Comparison of ENCODE assay signal across 9 cellular contexts in genomic region chr11:46332093-46332567, GRCh38. TPM values are rescaled to one million over a fixed set of nuclear protein-coding genes. Genes with fewer than 3 reads are reported as not detected.
DNase-seq lines count a peak whose midpoint lies in the region; ATAC-seq and TF ChIP-seq lines count a peak whose summit lies in the region.
"Had no signal": no experiment of that assay in that cellular context is flagged by ENCODE, and none has a peak within 500 bp of the region (broad histone marks: within the 10 kb centered on the region; RNA-seq: fewer than 3 reads in every experiment).

No MANE protein-coding gene starts in this region.

- no peaks in the 10 kb centered on the region for H3K9me3 ChIP-seq in lower lobe of right lung
- no peaks in the 10 kb centered on the region for H3K9me3 ChIP-seq in stomach

- H3K4me1 ChIP-seq in lower lobe of right lung (peaks cover 38% of the 10 kb centered on the region), stomach (peaks cover 12 to 34% (median 16%) of the 10 kb centered on the region in 4 donors)

- no peak for TF ChIP-seq POLR2A in stomach (IDR thresholded peaks at IDR 0.05)

- peaks cover 66% of the 10 kb centered on the region for H3K4me1 Mint-ChIP-seq in activated T-cell treated with anti-CD3 and anti-CD28 coated beads, Interleukin-2, amount 50 U/mL, for 24 hours (ENCODE audit: low read depth)
- peaks cover 67% of the 10 kb centered on the region for H3K4me1 Mint-ChIP-seq in activated naive CD8-positive, alpha-beta T cell (ENCODE audit: low read depth)

- TF ChIP-seq CTCF in lower lobe of right lung (IDR thresholded peaks at IDR 0.05) (no peak), stomach (IDR thresholded peaks at IDR 0.05) (no peak)

- no peaks in the 10 kb centered on the region for H3K36me3 Mint-ChIP-seq in activated T-cell treated with anti-CD3 and anti-CD28 coated beads, Interleukin-2, amount 50 U/mL, for 24 hours (ENCODE audit: low read depth)
- H3K36me3 Mint-ChIP-seq in activated naive CD8-positive, alpha-beta T cell, result no peaks in the 10 kb centered on the region

- intact Hi-C loops in lower lobe of right lung (cut with DNase I), result no loop called here
- intact Hi-C loops in stomach (cut with DNase I; ENCODE audit: low total_unique reads), result no loop called here

- H3K9me3 Mint-ChIP-seq in activated T-cell treated with anti-CD3 and anti-CD28 coated beads, Interleukin-2, amount 50 U/mL, for 24 hours, result no peaks in the 10 kb centered on the region
- H3K9me3 Mint-ChIP-seq in activated naive CD8-positive, alpha-beta T cell (ENCODE audit: low read depth), result no peaks in the 10 kb centered on the region

- H3K27ac ChIP-seq in lower lobe of right lung (no peak overlapping the region), stomach (no peak overlapping the region)

- ATAC-seq in lower lobe of right lung (no peak), GM21723 (IDR thresholded peaks at IDR 0.05; ENCODE audit: unreplicated experiment) (no peak), HG02763 (IDR thresholded peaks at IDR 0.05; ENCODE audit: unreplicated experiment) (no peak)

- no peak for DNase-seq in activated T-cell treated with anti-CD3 and anti-CD28 coated beads, Interleukin-2, amount 50 U/mL, for 24 hours
- DNase-seq in activated T-cell treated with anti-CD3 and anti-CD28 coated beads, Interleukin-2, amount 50 U/mL, for 48 hours, result no peak
- DNase-seq in lower lobe of right lung (no peak), stomach (no peak), 8988T (no peak)
- DNase-seq: ACHN had no signal

- peak overlapping the region; percentile 28 for H3K4me3 Mint-ChIP-seq in activated T-cell treated with anti-CD3 and anti-CD28 coated beads, Interleukin-2, amount 50 U/mL, for 24 hours
- H3K4me3 Mint-ChIP-seq in activated naive CD8-positive, alpha-beta T cell, result peak overlapping the region; percentile 80

- H3K27me3 ChIP-seq in lower lobe of right lung (ENCODE audit: low read depth) (peaks cover 41% of the 10 kb centered on the region), stomach (peaks cover 0 to 68% (median 34%) of the 10 kb centered on the region in 3 donors)

- WGBS in stomach, 5 donors, result 26 to 34% (median 28%) methylated on average over 4 to 8 of the region's 8 CpGs

- no peaks in the 10 kb centered on the region for H3K36me3 ChIP-seq in lower lobe of right lung
- no peaks in the 10 kb centered on the region for H3K36me3 ChIP-seq in stomach

- H3K4me3 ChIP-seq in lower lobe of right lung, result peak overlapping the region; percentile 50
- H3K4me3 ChIP-seq in stomach, result peak overlapping the region; percentile 47 to 57 (median 52)

- TF ChIP-seq EP300 in stomach (IDR thresholded peaks at IDR 0.05), result no peak

- H3K27ac Mint-ChIP-seq in activated T-cell treated with anti-CD3 and anti-CD28 coated beads, Interleukin-2, amount 50 U/mL, for 24 hours, result peak overlapping the region; percentile 76
- H3K27ac Mint-ChIP-seq in activated naive CD8-positive, alpha-beta T cell, result peak overlapping the region; percentile 81

- H3K27me3 Mint-ChIP-seq in activated T-cell treated with anti-CD3 and anti-CD28 coated beads, Interleukin-2, amount 50 U/mL, for 24 hours, result no peaks in the 10 kb centered on the region
- H3K27me3 Mint-ChIP-seq in activated naive CD8-positive, alpha-beta T cell, result no peaks in the 10 kb centered on the region

RNA-seq across cellular contexts. Expression of gene DGKZ, which starts 15.1 kb away (rescaled TPM):
- 55.3 TPM for total RNA-seq in lower lobe of right lung
- total RNA-seq in stomach, result 100 to 1,000 TPM in 3 of 5 donors, 10 to 100 TPM in 2; 24.0 to 405 (median 102) TPM
- polyA plus RNA-seq in stomach, result 10 to 100 TPM; 26.9 to 47.5 (median 35.0) TPM

RNA-seq across cellular contexts. Expression of gene MDK, which starts 49.3 kb away (rescaled TPM):
- total RNA-seq in lower lobe of right lung (26.1 TPM), stomach (100 to 1,000 TPM in 1 of 5 donors, 10 to 100 TPM in 3, 1 to 10 TPM in 1; 5.5 to 151 (median 21.0) TPM)
- polyA plus RNA-seq in stomach, result 10 to 100 TPM; 22.5 to 56.5 (median 29.2) TPM

RNA-seq across cellular contexts. Expression of gene CREB3L1, which starts 54.7 kb away (rescaled TPM):
- total RNA-seq in lower lobe of right lung (40.5 TPM), stomach (100 to 1,000 TPM in 1 of 5 donors, 10 to 100 TPM in 4; 21.0 to 125 (median 54.2) TPM)
- 10 to 100 TPM; 39.4 to 59.3 (median 40.8) TPM for polyA plus RNA-seq in stomach

RNA-seq across cellular contexts. Expression of gene CHRM4, which starts 59.4 kb away (rescaled TPM):
- not detected for total RNA-seq in lower lobe of right lung
- 1 to 10 TPM in 1 of 5 donors, under 1 TPM in 1, not detected in 3; 0.37 to 2.8 TPM for total RNA-seq in stomach
- polyA plus RNA-seq in stomach, result not detected
